ENCODE assay signal across 8 cellular contexts in genomic region chr6:42449917-42450313, GRCh38. TPM values are rescaled to one million over a fixed set of nuclear protein-coding genes. Genes with fewer than 3 reads are reported as not detected.
DNase-seq lines count a peak whose midpoint lies in the region; ATAC-seq and TF ChIP-seq lines count a peak whose summit lies in the region.

No MANE protein-coding gene starts in this region.

- H3K27ac ChIP-seq in OCI-LY7 (ENCODE audit: low read depth, low read length, poor library complexity, severe bottlenecking): no peak overlapping the region
- peak overlapping the region; percentile 73 for H3K27ac ChIP-seq in rectal smooth muscle tissue (ENCODE audit: low read depth, low read length)

- peak overlapping the region; percentile 94 for H3K4me3 ChIP-seq in GM12865 (ENCODE audit: low read depth, low read length)
- H3K4me3 ChIP-seq in OCI-LY7 (ENCODE audit: low read depth, low read length, poor library complexity, severe bottlenecking): peak overlapping the region; percentile 80
- peak overlapping the region; percentile 75 for H3K4me3 ChIP-seq in rectal smooth muscle tissue (ENCODE audit: low read length)

- no peaks in the 10 kb centered on the region for H3K9me2 ChIP-seq in OCI-LY7 (ENCODE audit: insufficient read depth, low read length)

- DNase-seq in GM12865 (ENCODE audit: low read depth): no peak
- no peak for DNase-seq in OCI-LY7 (ENCODE audit: low spot score)
- no peak for DNase-seq in endothelial cell (ENCODE audit: low spot score)
- DNase-seq in effector CD8-positive, alpha-beta T cell (lab: John Stamatoyannopoulos, UW): no peak

- peaks cover 17% of the 10 kb centered on the region for H3K27me3 Mint-ChIP-seq in endothelial cell (ENCODE audit: unreplicated experiment)

- intact Hi-C loops in OCI-LY7 (cut with micrococcal nuclease; ENCODE audit: unreplicated experiment): loop anchor here (5.0 to 10.0 kb wide), 4 partner anchors 183 to 718 kb away; partner anchors contain the start of genes MRPS10, PRICKLE4 and TOMM6

- POLR2A ChIA-PET in OCI-LY7 (lab: Charles Lee): interaction anchor here (1.7 kb wide), 1 partner anchor 8 kb away, joined by 6 read pairs; no protein-coding TSS in a partner anchor

- H3K4me1 Mint-ChIP-seq in endothelial cell (ENCODE audit: unreplicated experiment): peaks cover 21% of the 10 kb centered on the region

- no peak overlapping the region for H2AFZ ChIP-seq in OCI-LY7 (ENCODE audit: low read length)

- peak overlapping the region; percentile 100 for H3K4me3 Mint-ChIP-seq in endothelial cell (ENCODE audit: unreplicated experiment)

- H3K79me2 ChIP-seq in OCI-LY7 (ENCODE audit: insufficient read depth, low read depth, low read length): peaks cover 30% of the 10 kb centered on the region; the same call in 1 of the 2 replicates

- ATAC-seq in GM19397 (IDR thresholded peaks at IDR 0.05; ENCODE audit: unreplicated experiment) (no peak), GM18511 (IDR thresholded peaks at IDR 0.05; ENCODE audit: unreplicated experiment) (no peak), GM21515 (IDR thresholded peaks at IDR 0.05; ENCODE audit: unreplicated experiment) (no peak)

- H3K36me3 Mint-ChIP-seq in endothelial cell (ENCODE audit: low read depth, unreplicated experiment): no peaks in the 10 kb centered on the region

- H3K4me2 ChIP-seq in OCI-LY7 (ENCODE audit: low read length): peak overlapping the region; percentile 99

- CTCF ChIA-PET in OCI-LY7 (lab: Charles Lee; ENCODE audit: unreplicated experiment): no interaction called here

- H3K36me3 ChIP-seq in OCI-LY7 (ENCODE audit: insufficient read depth, low read length) (0 out of 2 replicates have a peak, but pooled peaks cover 10% of the 10 kb centered on the region), rectal smooth muscle tissue (ENCODE audit: control insufficient read depth, insufficient read depth, low read length) (no peaks in the 10 kb centered on the region)

- BruUV-seq in OCI-LY7 (replicated peaks; lab: Mats Ljungman, UMichigan): no TSS peak

- no peak overlapping the region for H3K27ac Mint-ChIP-seq in endothelial cell (ENCODE audit: unreplicated experiment)

- no peaks in the 10 kb centered on the region for H3K9me3 ChIP-seq in OCI-LY7 (ENCODE audit: low read length)

- H3K27me3 ChIP-seq in rectal smooth muscle tissue (ENCODE audit: control insufficient read depth, insufficient read depth, low read length): no peaks in the 10 kb centered on the region

- TF ChIP-seq CTCF in GM12865 (IDR thresholded peaks at IDR 0.05; ENCODE audit: insufficient read depth, low read depth, low read length, missing control alignments) (no peak), OCI-LY7 (conservative IDR thresholded peaks at IDR 0.05; ENCODE audit: low read length) (no peak), endothelial cell (IDR thresholded peaks at IDR 0.05; ENCODE audit: unreplicated experiment) (no peak)

- H4K20me1 ChIP-seq in OCI-LY7 (ENCODE audit: insufficient read depth, low read length): no peaks in the 10 kb centered on the region

- H3K4me1 ChIP-seq in OCI-LY7 (ENCODE audit: insufficient read depth, low read length, poor library complexity, severe bottlenecking): peaks cover 26% of the 10 kb centered on the region
- H3K4me1 ChIP-seq in rectal smooth muscle tissue (ENCODE audit: control insufficient read depth, insufficient read depth, low read length): peaks cover 2% of the 10 kb centered on the region

- H3K9ac ChIP-seq in rectal smooth muscle tissue (ENCODE audit: low read length): no peak overlapping the region

- H3K9me3 Mint-ChIP-seq in endothelial cell (ENCODE audit: unreplicated experiment): no peaks in the 10 kb centered on the region

RNA-seq across cellular contexts. Expression of gene TRERF1, which starts 1.8 kb away (rescaled TPM):
- 4.6 and 5.7 TPM in 2 replicates for total RNA-seq in OCI-LY7 (2014; rRNA removed; shearing (Covaris generic))
- total RNA-seq in OCI-LY7 (2022) (12.2 and 12.9 TPM in 2 replicates), endothelial cell (ENCODE audit: unreplicated experiment) (8.7 TPM)
